Comparison of ENCODE assay signal across 27 cellular contexts in the genomic region with DNA sequence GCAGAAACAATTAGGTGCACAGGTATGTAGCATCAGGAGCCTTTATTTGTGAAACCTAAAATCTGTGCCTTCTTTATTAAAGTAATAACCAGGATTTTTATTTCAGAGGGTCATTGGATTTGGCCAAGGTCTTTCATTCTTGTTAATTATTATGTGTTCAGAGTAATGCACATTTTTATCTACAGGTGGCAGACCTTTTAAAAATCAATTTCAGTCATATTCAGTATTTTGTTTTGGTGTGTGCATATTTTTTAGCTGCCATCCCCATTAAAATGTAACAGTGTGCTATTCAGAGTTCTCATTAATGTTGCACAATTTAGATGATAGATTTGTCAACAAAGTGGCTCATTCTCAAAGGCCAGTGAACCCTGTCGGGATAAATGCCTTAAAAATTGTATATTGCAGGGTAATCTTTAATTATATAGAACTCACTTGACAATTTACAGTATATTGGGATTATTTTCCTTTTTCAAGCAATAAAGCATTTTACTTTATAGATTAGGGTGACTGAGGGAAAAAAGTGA.
DNase-seq lines count a peak whose midpoint lies in the region; ATAC-seq and TF ChIP-seq lines count a peak whose summit lies in the region.
"Had no signal": no experiment of that assay in that cellular context is flagged by ENCODE, and none has a peak within 500 bp of the region (broad histone marks: within the 10 kb centered on the region; RNA-seq: fewer than 3 reads in every experiment).

No MANE protein-coding gene starts in this region.

- no peaks in the 10 kb centered on the region for H4K20me1 ChIP-seq in Loucy (ENCODE audit: insufficient read depth, low read length, poor library complexity, severe bottlenecking)

- no peaks in the 10 kb centered on the region for H3K36me3 ChIP-seq in Loucy (ENCODE audit: insufficient read depth, low read length)
- H3K36me3 ChIP-seq in endodermal cell (ENCODE audit: control insufficient read depth, insufficient read depth, low read length) = no peaks in the 10 kb centered on the region
- H3K36me3 ChIP-seq in brain microvascular endothelial cell (replicated peaks) = no peaks in the 10 kb centered on the region
- H3K36me3 ChIP-seq: suprapubic skin, uterus had no signal

- H3F3A ChIP-seq in Loucy (ENCODE audit: low read depth) = no peaks in the 10 kb centered on the region

- no peak overlapping the region for H3K27ac Mint-ChIP-seq in endodermal cell
- no peak overlapping the region for H3K27ac Mint-ChIP-seq in neural crest cell (ENCODE audit: unreplicated experiment)
- H3K27ac Mint-ChIP-seq: activated naive CD8-positive, alpha-beta T cell treated with anti-CD3 and anti-CD28 coated beads, Interleukin-2, amount 10 ng/mL, durations not matched to agents 7 days and 5 days; activated T-helper 2 cell treated with anti-CD3 and anti-CD28 coated beads, Interferon-gamma antibody, Interleukin-2, Interleukin-4, amounts not matched to agents 10 μg/mL and 5 μg/mL and 100 μg/mL, durations not matched to agents 14 hours and 24 hours and 36 hours; H9; natural killer cell treated with Interleukin-12 subunit alpha and Interleukin-12 subunit beta and Interleukin-15 and Interleukin-18, amount 100 ng/mL, for 72 hours; stimulated activated memory B cell treated with anti-CD40 and anti-IgM and Interleukin-4, amounts not matched to agents 10 μg/mL and 1 μg/mL and 100 μg/mL, for 72 hours; WTC11 had no signal

- H3K4me1 ChIP-seq in Loucy (ENCODE audit: insufficient read depth, low read length, poor library complexity, severe bottlenecking) (no peaks in the 10 kb centered on the region), endodermal cell (ENCODE audit: control insufficient read depth, insufficient read depth, low read length) (no peaks in the 10 kb centered on the region)
- H3K4me1 ChIP-seq: suprapubic skin, uterus had no signal

- H3K79me2 ChIP-seq in Loucy (ENCODE audit: insufficient read depth, low read length) = no peaks in the 10 kb centered on the region

- WGBS in endodermal cell (ENCODE audit: insufficient coverage in 1 of 2, insufficient read length in 1 of 2), 2 experiments = 100% methylated on average over 1 of the region's 1 CpG; no CpG with 5 or more reads in 1 of the 2 experiments

- H3K4me2 ChIP-seq in Loucy (ENCODE audit: low read depth, low read length, poor library complexity, severe bottlenecking) = no peak overlapping the region

- no peak overlapping the region for H3K27ac ChIP-seq in C4-2B
- H3K27ac ChIP-seq in endodermal cell (ENCODE audit: low read depth, low read length) = no peak overlapping the region
- H3K27ac ChIP-seq in brain microvascular endothelial cell = no peak overlapping the region
- H3K27ac ChIP-seq: SK-N-MC, skin epidermis, suprapubic skin, uterus had no signal

- H3K27me3 Mint-ChIP-seq in endodermal cell (ENCODE audit: insufficient read depth) (no peaks in the 10 kb centered on the region), neural crest cell (ENCODE audit: low read depth) (no peaks in the 10 kb centered on the region)
- H3K27me3 Mint-ChIP-seq: activated naive CD8-positive, alpha-beta T cell treated with anti-CD3 and anti-CD28 coated beads, Interleukin-2, amount 10 ng/mL, durations not matched to agents 7 days and 5 days; natural killer cell treated with Interleukin-12 subunit alpha and Interleukin-12 subunit beta and Interleukin-15 and Interleukin-18, amount 100 ng/mL, for 72 hours; stimulated activated memory B cell treated with anti-CD40 and anti-IgM and Interleukin-4, amounts not matched to agents 10 μg/mL and 1 μg/mL and 100 μg/mL, for 72 hours had no signal

- no peaks in the 10 kb centered on the region for H3K4me1 Mint-ChIP-seq in endodermal cell
- no peaks in the 10 kb centered on the region for H3K4me1 Mint-ChIP-seq in neural crest cell
- H3K4me1 Mint-ChIP-seq: activated naive CD8-positive, alpha-beta T cell treated with anti-CD3 and anti-CD28 coated beads, Interleukin-2, amount 10 ng/mL, durations not matched to agents 7 days and 5 days; H9; stimulated activated memory B cell treated with anti-CD40 and anti-IgM and Interleukin-4, amounts not matched to agents 10 μg/mL and 1 μg/mL and 100 μg/mL, for 72 hours; WTC11 had no signal

- H3K9ac ChIP-seq in Loucy (ENCODE audit: low read depth, low read length, poor library complexity, severe bottlenecking) (no peak overlapping the region), endodermal cell (ENCODE audit: extremely low read depth, low read length, poor library complexity, severe bottlenecking) (no peak overlapping the region)

- in situ Hi-C loops in brain microvascular endothelial cell (cut with HindIII; ENCODE audit: low pct_ligation_motif_present, low sequenced_read_pairs) = no loop called here

- DNase-seq in endodermal cell = no peak
- DNase-seq in neural crest cell (ENCODE audit: low read depth, low spot score) = no peak
- DNase-seq in brain microvascular endothelial cell = no peak
- DNase-seq in NCI-H82 (lab: John Stamatoyannopoulos, UW) = no peak
- no peak for DNase-seq in NOMO-1 (lab: John Stamatoyannopoulos, UW; ENCODE audit: unreplicated experiment in 2 of 2)
- DNase-seq: activated CD4-positive, alpha-beta T cell treated with anti-CD3 and anti-CD28 coated beads, Interleukin-2, amount 50 U/mL, for 4 hours; activated CD8-positive, alpha-beta memory T cell treated with anti-CD3 and anti-CD28 coated beads, Interleukin-2, amount 50 U/mL, for 4 hours; activated naive CD8-positive, alpha-beta T cell treated with anti-CD3 and anti-CD28 coated beads, Interleukin-2, amount 10 ng/mL, durations not matched to agents 7 days and 5 days; glutamatergic neuron; H9; KBM-7; left cardiac atrium; MV-4-11; NCI-H446; NK-92 treated with Interleukin-12 subunit alpha and Interleukin-12 subunit beta, amount 100 ng/mL, for 24 hours; stimulated activated CD4-positive, alpha-beta T cell treated with anti-CD3 and anti-CD28 coated beads, Interleukin-2, amount 100 ng/mL, for 24 hours; uterus had no signal

- no peak overlapping the region for H2AFZ ChIP-seq in Loucy (ENCODE audit: low read length)

- H3K27me3 ChIP-seq in Loucy (ENCODE audit: insufficient read depth, low read length, poor library complexity, severe bottlenecking) = no peaks in the 10 kb centered on the region
- no peaks in the 10 kb centered on the region for H3K27me3 ChIP-seq in endodermal cell (ENCODE audit: control insufficient read depth, insufficient read depth, low read length, poor library complexity, severe bottlenecking)
- no peaks in the 10 kb centered on the region for H3K27me3 ChIP-seq in brain microvascular endothelial cell (replicated peaks)
- H3K27me3 ChIP-seq: suprapubic skin, uterus had no signal

- H3K36me3 Mint-ChIP-seq in endodermal cell (ENCODE audit: low read depth) (no peaks in the 10 kb centered on the region), neural crest cell (ENCODE audit: low read depth) (no peaks in the 10 kb centered on the region)
- H3K36me3 Mint-ChIP-seq: activated naive CD8-positive, alpha-beta T cell treated with anti-CD3 and anti-CD28 coated beads, Interleukin-2, amount 10 ng/mL, durations not matched to agents 7 days and 5 days; natural killer cell treated with Interleukin-12 subunit alpha and Interleukin-12 subunit beta and Interleukin-15 and Interleukin-18, amount 100 ng/mL, for 72 hours; stimulated activated memory B cell treated with anti-CD40 and anti-IgM and Interleukin-4, amounts not matched to agents 10 μg/mL and 1 μg/mL and 100 μg/mL, for 72 hours; WTC11 had no signal

- H3K9me2 ChIP-seq in Loucy (replicated peaks; ENCODE audit: low read depth, low read length) = no peaks in the 10 kb centered on the region

- H3K9me3 Mint-ChIP-seq in endodermal cell (no peaks in the 10 kb centered on the region), neural crest cell (no peaks in the 10 kb centered on the region)
- H3K9me3 Mint-ChIP-seq: activated naive CD8-positive, alpha-beta T cell treated with anti-CD3 and anti-CD28 coated beads, Interleukin-2, amount 10 ng/mL, durations not matched to agents 7 days and 5 days; activated T-helper 2 cell treated with anti-CD3 and anti-CD28 coated beads, Interferon-gamma antibody, Interleukin-2, Interleukin-4, amounts not matched to agents 10 μg/mL and 5 μg/mL and 100 μg/mL, durations not matched to agents 14 hours and 24 hours and 36 hours; H9; natural killer cell treated with Interleukin-12 subunit alpha and Interleukin-12 subunit beta and Interleukin-15 and Interleukin-18, amount 100 ng/mL, for 72 hours; stimulated activated memory B cell treated with anti-CD40 and anti-IgM and Interleukin-4, amounts not matched to agents 10 μg/mL and 1 μg/mL and 100 μg/mL, for 72 hours; WTC11 had no signal

- TF ChIP-seq CTCF in C4-2B (conservative IDR thresholded peaks at IDR 0.05) (peak; percentile 38), Loucy (conservative IDR thresholded peaks at IDR 0.05; ENCODE audit: low read length) (peak; percentile 48), endodermal cell (conservative IDR thresholded peaks at IDR 0.05) (peak; percentile 55), neural crest cell (conservative IDR thresholded peaks at IDR 0.05) (peak; percentile 60), brain microvascular endothelial cell (IDR thresholded peaks at IDR 0.05; ENCODE audit: low read depth, low read length, missing control alignments) (no peak)

- no peaks in the 10 kb centered on the region for H3K9me3 ChIP-seq in Loucy (ENCODE audit: insufficient read depth, low read depth, low read length)
- no peaks in the 10 kb centered on the region for H3K9me3 ChIP-seq in endodermal cell (ENCODE audit: control insufficient read depth, low read length)
- H3K9me3 ChIP-seq: suprapubic skin, uterus had no signal

- H3K4me3 ChIP-seq in Loucy (ENCODE audit: low read length, poor library complexity, severe bottlenecking) (no peak overlapping the region), endodermal cell (ENCODE audit: low read length) (no peak overlapping the region), brain microvascular endothelial cell (ENCODE audit: low read depth, low read length) (no peak overlapping the region)
- H3K4me3 ChIP-seq: SK-N-MC, skin epidermis, suprapubic skin, uterus had no signal

- H3K4me3 Mint-ChIP-seq in endodermal cell (no peak overlapping the region), neural crest cell (no peak overlapping the region)
- H3K4me3 Mint-ChIP-seq: activated naive CD8-positive, alpha-beta T cell treated with anti-CD3 and anti-CD28 coated beads, Interleukin-2, amount 10 ng/mL, durations not matched to agents 7 days and 5 days; H9; natural killer cell treated with Interleukin-12 subunit alpha and Interleukin-12 subunit beta and Interleukin-15 and Interleukin-18, amount 100 ng/mL, for 72 hours; stimulated activated memory B cell treated with anti-CD40 and anti-IgM and Interleukin-4, amounts not matched to agents 10 μg/mL and 1 μg/mL and 100 μg/mL, for 72 hours; WTC11 had no signal

- ATAC-seq in GM19324 (IDR thresholded peaks at IDR 0.05; ENCODE audit: low FRiP score, unreplicated experiment) = no peak
- ATAC-seq: left cardiac atrium; natural killer cell treated with Interleukin-12 subunit alpha and Interleukin-12 subunit beta and Interleukin-15 and Interleukin-18, amount 100 ng/mL, for 72 hours; stimulated activated memory B cell treated with anti-CD40 and anti-IgM and Interleukin-4, amounts not matched to agents 10 μg/mL and 1 μg/mL and 100 μg/mL, for 72 hours; WTC11 had no signal
